In the genomic region with DNA sequence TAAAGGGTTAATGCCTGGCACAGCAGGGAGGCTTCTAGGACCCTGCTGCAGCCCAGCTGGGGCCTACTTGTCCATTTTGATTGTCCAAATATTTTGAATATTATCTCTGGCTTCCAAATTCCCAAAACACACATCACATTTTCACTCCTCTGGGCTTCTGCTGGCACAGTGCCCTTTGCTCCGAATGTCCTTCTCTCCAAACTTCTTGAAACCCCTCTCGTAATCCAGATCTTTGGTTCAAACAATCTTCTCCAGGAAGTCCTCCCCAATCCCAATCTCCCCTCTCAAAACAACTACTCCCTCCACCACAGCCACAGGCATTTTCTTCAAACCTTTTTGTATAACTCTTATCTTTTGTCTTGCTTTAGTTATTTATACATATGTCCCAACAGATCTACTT, we compare ENCODE assay signal across 17 cellular contexts.
DNase-seq lines count a peak whose midpoint lies in the region; ATAC-seq and TF ChIP-seq lines count a peak whose summit lies in the region.
"Had no signal": no experiment of that assay in that cellular context is flagged by ENCODE, and none has a peak within 500 bp of the region (broad histone marks: within the 10 kb centered on the region; RNA-seq: fewer than 3 reads in every experiment).

No MANE protein-coding gene starts in this region.

- no peak overlapping the region for H2BK5ac ChIP-seq in neuronal stem cell (ENCODE audit: low read length)

- H3K14ac ChIP-seq in neuronal stem cell (ENCODE audit: low read length) = no peak overlapping the region

- H3K18ac ChIP-seq in neuronal stem cell (ENCODE audit: low read length) = no peak overlapping the region

- H3K9me3 Mint-ChIP-seq in WTC11 = no peaks in the 10 kb centered on the region

- H3K27me3 Mint-ChIP-seq in WTC11 (ENCODE audit: low read depth) = no peaks in the 10 kb centered on the region

- H2BK12ac ChIP-seq in neuronal stem cell (ENCODE audit: low read length) = no peak overlapping the region

- no peak overlapping the region for H4K8ac ChIP-seq in neuronal stem cell (ENCODE audit: low read depth, low read length)

- H3K23ac ChIP-seq in neuronal stem cell (ENCODE audit: low read depth, low read length, poor library complexity) = no peak overlapping the region

- POLR2A ChIA-PET in WTC11 (lab: Charles Lee) = no interaction called here

- no peak overlapping the region for H2BK120ac ChIP-seq in neuronal stem cell (ENCODE audit: low read depth, low read length)

- no peaks in the 10 kb centered on the region for H3K9me3 ChIP-seq in neuronal stem cell (replicated peaks in 1 of 2; ENCODE audit: control insufficient read depth in 2 of 2, insufficient read depth in 1 of 2, low read depth in 1 of 2, low read length in 2 of 2)
- H3K9me3 ChIP-seq: HAP-1 had no signal

- TF ChIP-seq CTCF in WTC11 (IDR thresholded peaks at IDR 0.05) (no peak), fibroblast of the aortic adventitia (IDR thresholded peaks at IDR 0.05; ENCODE audit: insufficient read depth, low read length) (no peak)

- H4K91ac ChIP-seq in neuronal stem cell (ENCODE audit: low read depth, low read length, poor library complexity) = no peak overlapping the region

- no CpG with 5 or more reads among the region's 2 CpGs for WGBS in neuronal stem cell (ENCODE audit: extremely low coverage in 2 of 2, insufficient read length in 2 of 2, insufficient replicate concordance in 1 of 2), 2 donors

- peak overlapping the region; percentile 38 for H3K27ac Mint-ChIP-seq in WTC11

- H2AK5ac ChIP-seq in neuronal stem cell (ENCODE audit: low read depth, low read length) = peak overlapping the region; percentile 43

- no peak overlapping the region for H2AFZ ChIP-seq in neuronal stem cell (ENCODE audit: low read length)

- CTCF ChIA-PET in WTC11 (lab: Charles Lee) = no interaction called here

- DNase-seq in GM03348 (ENCODE audit: low spot score) (peak; percentile 16), WTC11 (ENCODE audit: low spot score) (no peak), fibroblast of the aortic adventitia (ENCODE audit: low read depth) (peak; percentile 72), neuronal stem cell (ENCODE audit: low spot score) (no peak), UCSD-AML1 (lab: John Stamatoyannopoulos, UW; ENCODE audit: unreplicated experiment) (no peak), SHP77 treated with DMSO at 0.1 percent for 48 hours (lab: John Stamatoyannopoulos, UW) (no peak)
- DNase-seq: DND-41, MM.1S, NCI-H1092, NCI-H1436 treated with DMSO at 0.1 percent for 48 hours, NCI-H2081, NCI-H510A, NCI-H774 had no signal

- no peak overlapping the region for H3K4ac ChIP-seq in neuronal stem cell (ENCODE audit: low read length)

- 0 out of 2 replicates have a peak, but pooled peaks cover 7% of the 10 kb centered on the region for H3K36me3 Mint-ChIP-seq in WTC11

- H3K4me3 ChIP-seq in fibroblast of the aortic adventitia (ENCODE audit: low read depth, low read length) = no peak overlapping the region
- no peak overlapping the region for H3K4me3 ChIP-seq in neuronal stem cell (ENCODE audit: low read length in 2 of 2)
- H3K4me3 ChIP-seq: HAP-1 had no signal

- no peaks in the 10 kb centered on the region for H3K79me1 ChIP-seq in neuronal stem cell (ENCODE audit: low read depth, low read length)

- no peak overlapping the region for H3K27ac ChIP-seq in neuronal stem cell (replicated peaks; ENCODE audit: low read length)
- H3K27ac ChIP-seq: C4-2B had no signal

- H3K4me1 Mint-ChIP-seq in WTC11 = peaks cover 43% of the 10 kb centered on the region

- no peak overlapping the region for H3K9ac ChIP-seq in neuronal stem cell (ENCODE audit: low read depth, low read length, poor library complexity)

- no peaks in the 10 kb centered on the region for H3K27me3 ChIP-seq in neuronal stem cell (ENCODE audit: control insufficient read depth in 3 of 3, insufficient read depth in 3 of 3, low read depth in 1 of 3, low read length in 3 of 3)

- H3K4me1 ChIP-seq in neuronal stem cell (ENCODE audit: control insufficient read depth in 2 of 2, insufficient read depth in 1 of 2, low read depth in 1 of 2, low read length in 2 of 2) = peaks cover 25 to 29% of the 10 kb centered on the region in 2 donors
- H3K4me1 ChIP-seq: HAP-1 had no signal

- no peaks in the 10 kb centered on the region for H3K36me3 ChIP-seq in neuronal stem cell (replicated peaks in 1 of 2; ENCODE audit: control insufficient read depth in 2 of 2, insufficient read depth in 2 of 2, low read length in 2 of 2)
- H3K36me3 ChIP-seq: HAP-1 had no signal

- ATAC-seq in WTC11 (no peak), GM21526 (IDR thresholded peaks at IDR 0.05; ENCODE audit: low FRiP score, unreplicated experiment) (no peak)
- ATAC-seq: Right ventricle myocardium inferior had no signal

- H3K4me2 ChIP-seq in neuronal stem cell (ENCODE audit: insufficient read depth, low read length, poor library complexity, severe bottlenecking) = no peak overlapping the region

- no peak overlapping the region for H2BK15ac ChIP-seq in neuronal stem cell (ENCODE audit: low read length)

- no peak overlapping the region for H3K4me3 Mint-ChIP-seq in WTC11

TF ChIP-seq in WTC11, 78 proteins besides CTCF, POLR2A, EP300 and RAD21 (continues in another document):
- TF ChIP-seq ZNF263 (CRISPR knock-in tag; IDR thresholded peaks at IDR 0.05; ENCODE audit: low read depth) (no peak), NR1H2 (CRISPR knock-in tag; IDR thresholded peaks at IDR 0.05) (no peak), ETV6 (CRISPR knock-in tag; IDR thresholded peaks at IDR 0.05) (no peak), ZNF396 (CRISPR knock-in tag; IDR thresholded peaks at IDR 0.05; ENCODE audit: borderline replicate concordance) (no peak), JUN (CRISPR knock-in tag; IDR thresholded peaks at IDR 0.05) (no peak), TEAD4 (CRISPR knock-in tag; IDR thresholded peaks at IDR 0.05) (no peak), CREM (CRISPR knock-in tag; IDR thresholded peaks at IDR 0.05) (no peak), ZNF219 (CRISPR knock-in tag; IDR thresholded peaks at IDR 0.05; ENCODE audit: borderline replicate concordance) (no peak), TCF7 (CRISPR knock-in tag; IDR thresholded peaks at IDR 0.05; ENCODE audit: low read depth) (no peak), NFYB (CRISPR knock-in tag; conservative IDR thresholded peaks at IDR 0.05; ENCODE audit: low read depth) (no peak), ZNF416 (CRISPR knock-in tag; IDR thresholded peaks at IDR 0.05) (no peak), PRRX2 (CRISPR knock-in tag; IDR thresholded peaks at IDR 0.05) (no peak)
- TF ChIP-seq, protein P1, sequence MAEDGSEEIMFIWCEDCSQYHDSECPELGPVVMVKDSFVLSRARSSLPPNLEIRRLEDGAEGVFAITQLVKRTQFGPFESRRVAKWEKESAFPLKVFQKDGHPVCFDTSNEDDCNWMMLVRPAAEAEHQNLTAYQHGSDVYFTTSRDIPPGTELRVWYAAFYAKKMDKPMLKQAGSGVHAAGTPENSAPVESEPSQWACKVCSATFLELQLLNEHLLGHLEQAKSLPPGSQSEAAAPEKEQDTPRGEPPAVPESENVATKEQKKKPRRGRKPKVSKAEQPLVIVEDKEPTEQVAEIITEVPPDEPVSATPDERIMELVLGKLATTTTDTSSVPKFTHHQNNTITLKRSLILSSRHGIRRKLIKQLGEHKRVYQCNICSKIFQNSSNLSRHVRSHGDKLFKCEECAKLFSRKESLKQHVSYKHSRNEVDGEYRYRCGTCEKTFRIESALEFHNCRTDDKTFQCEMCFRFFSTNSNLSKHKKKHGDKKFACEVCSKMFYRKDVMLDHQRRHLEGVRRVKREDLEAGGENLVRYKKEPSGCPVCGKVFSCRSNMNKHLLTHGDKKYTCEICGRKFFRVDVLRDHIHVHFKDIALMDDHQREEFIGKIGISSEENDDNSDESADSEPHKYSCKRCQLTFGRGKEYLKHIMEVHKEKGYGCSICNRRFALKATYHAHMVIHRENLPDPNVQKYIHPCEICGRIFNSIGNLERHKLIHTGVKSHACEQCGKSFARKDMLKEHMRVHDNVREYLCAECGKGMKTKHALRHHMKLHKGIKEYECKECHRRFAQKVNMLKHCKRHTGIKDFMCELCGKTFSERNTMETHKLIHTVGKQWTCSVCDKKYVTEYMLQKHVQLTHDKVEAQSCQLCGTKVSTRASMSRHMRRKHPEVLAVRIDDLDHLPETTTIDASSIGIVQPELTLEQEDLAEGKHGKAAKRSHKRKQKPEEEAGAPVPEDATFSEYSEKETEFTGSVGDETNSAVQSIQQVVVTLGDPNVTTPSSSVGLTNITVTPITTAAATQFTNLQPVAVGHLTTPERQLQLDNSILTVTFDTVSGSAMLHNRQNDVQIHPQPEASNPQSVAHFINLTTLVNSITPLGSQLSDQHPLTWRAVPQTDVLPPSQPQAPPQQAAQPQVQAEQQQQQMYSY (CRISPR knock-in tag; IDR thresholded peaks at IDR 0.05) = no peak
- TF ChIP-seq, protein P2, sequence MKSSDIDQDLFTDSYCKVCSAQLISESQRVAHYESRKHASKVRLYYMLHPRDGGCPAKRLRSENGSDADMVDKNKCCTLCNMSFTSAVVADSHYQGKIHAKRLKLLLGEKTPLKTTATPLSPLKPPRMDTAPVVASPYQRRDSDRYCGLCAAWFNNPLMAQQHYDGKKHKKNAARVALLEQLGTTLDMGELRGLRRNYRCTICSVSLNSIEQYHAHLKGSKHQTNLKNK (CRISPR knock-in tag; IDR thresholded peaks at IDR 0.05) = no peak
- TF ChIP-seq, protein P3, sequence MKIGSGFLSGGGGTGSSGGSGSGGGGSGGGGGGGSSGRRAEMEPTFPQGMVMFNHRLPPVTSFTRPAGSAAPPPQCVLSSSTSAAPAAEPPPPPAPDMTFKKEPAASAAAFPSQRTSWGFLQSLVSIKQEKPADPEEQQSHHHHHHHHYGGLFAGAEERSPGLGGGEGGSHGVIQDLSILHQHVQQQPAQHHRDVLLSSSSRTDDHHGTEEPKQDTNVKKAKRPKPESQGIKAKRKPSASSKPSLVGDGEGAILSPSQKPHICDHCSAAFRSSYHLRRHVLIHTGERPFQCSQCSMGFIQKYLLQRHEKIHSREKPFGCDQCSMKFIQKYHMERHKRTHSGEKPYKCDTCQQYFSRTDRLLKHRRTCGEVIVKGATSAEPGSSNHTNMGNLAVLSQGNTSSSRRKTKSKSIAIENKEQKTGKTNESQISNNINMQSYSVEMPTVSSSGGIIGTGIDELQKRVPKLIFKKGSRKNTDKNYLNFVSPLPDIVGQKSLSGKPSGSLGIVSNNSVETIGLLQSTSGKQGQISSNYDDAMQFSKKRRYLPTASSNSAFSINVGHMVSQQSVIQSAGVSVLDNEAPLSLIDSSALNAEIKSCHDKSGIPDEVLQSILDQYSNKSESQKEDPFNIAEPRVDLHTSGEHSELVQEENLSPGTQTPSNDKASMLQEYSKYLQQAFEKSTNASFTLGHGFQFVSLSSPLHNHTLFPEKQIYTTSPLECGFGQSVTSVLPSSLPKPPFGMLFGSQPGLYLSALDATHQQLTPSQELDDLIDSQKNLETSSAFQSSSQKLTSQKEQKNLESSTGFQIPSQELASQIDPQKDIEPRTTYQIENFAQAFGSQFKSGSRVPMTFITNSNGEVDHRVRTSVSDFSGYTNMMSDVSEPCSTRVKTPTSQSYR (CRISPR knock-in tag; IDR thresholded peaks at IDR 0.05) = no peak

Comparison
In these comparisons a context has a peak if more than half of its experiments do, and no peak if none do; other contexts are left out.
1. DNase-seq: peak in GM03348 (single experiment) and fibroblast of the aortic adventitia (single experiment); none in WTC11 (single experiment), neuronal stem cell (single experiment), UCSD-AML1 (single experiment) and SHP77 treated with DMSO at 0.1 percent for 48 hours (single experiment).